17 cellular contexts compared by ENCODE assay signal in genomic region chr10:72024596-72024995, GRCh38.
DNase-seq lines count a peak whose midpoint lies in the region; ATAC-seq and TF ChIP-seq lines count a peak whose summit lies in the region.
"Had no signal": no experiment of that assay in that cellular context is flagged by ENCODE, and none has a peak within 500 bp of the region (broad histone marks: within the 10 kb centered on the region; RNA-seq: fewer than 3 reads in every experiment).

No MANE protein-coding gene starts in this region.

- 71% methylated on average over 4 of the region's 4 CpGs for WGBS in suprapubic skin

- no peak overlapping the region for H3K4me3 Mint-ChIP-seq in nephron
- H3K4me3 Mint-ChIP-seq: CD14-positive monocyte; CD4-positive, alpha-beta memory T cell; IgD-negative memory B cell had no signal

- TF ChIP-seq CTCF in AG10803 (conservative IDR thresholded peaks at IDR 0.05; ENCODE audit: low read length) (no peak), RWPE1 (conservative IDR thresholded peaks at IDR 0.05; ENCODE audit: low read depth) (no peak), nephron (IDR thresholded peaks at IDR 0.05; ENCODE audit: unreplicated experiment in 3 of 3) (no peak), suprapubic skin (IDR thresholded peaks at IDR 0.05) (no peak), left lung (IDR thresholded peaks at IDR 0.05) (no peak), foreskin keratinocyte (conservative IDR thresholded peaks at IDR 0.05) (no peak)

- CTCF ChIA-PET in RWPE1 (lab: Yijun Ruan, JAX), result interaction anchor here (0.5 kb wide), 1 partner anchor 143 kb away, joined by 3 read pairs; no protein-coding TSS in a partner anchor

- intact Hi-C loops in left lung (cut with DNase I), result no loop called here

- peaks cover 3% of the 10 kb centered on the region for H3K27me3 Mint-ChIP-seq in nephron (ENCODE audit: low read depth)

- peak; percentile 72 for DNase-seq in AG10803 (ENCODE audit: low read depth)
- no peak for DNase-seq in RWPE1 (ENCODE audit: low spot score)
- no peak for DNase-seq in suprapubic skin (ENCODE audit: low spot score in 2 of 2)
- DNase-seq in left lung, result no peak
- no peak for DNase-seq in foreskin keratinocyte
- DNase-seq: CD4-positive, alpha-beta memory T cell; DMS79 treated with DMSO at 0.1 percent for 48 hours; GF-D8; GM23248; HCEC 1CT; KBM-7 had no signal

- H3K36me3 Mint-ChIP-seq in nephron (ENCODE audit: low read depth), result no peaks in the 10 kb centered on the region
- H3K36me3 Mint-ChIP-seq: CD14-positive monocyte; CD4-positive, alpha-beta memory T cell had no signal

- H3K27me3 ChIP-seq in suprapubic skin (no peaks in the 10 kb centered on the region), left lung (no peaks in the 10 kb centered on the region), foreskin keratinocyte (no peaks in the 10 kb centered on the region)
- H3K27me3 ChIP-seq: BLaER1 had no signal

- no peaks in the 10 kb centered on the region for H3K36me3 ChIP-seq in suprapubic skin
- H3K36me3 ChIP-seq in left lung, result no peaks in the 10 kb centered on the region
- H3K36me3 ChIP-seq: BLaER1 had no signal

- H3K27ac Mint-ChIP-seq in nephron, result peak overlapping the region in 2 of 3 experiments; percentile 78 to 91
- H3K27ac Mint-ChIP-seq: CD14-positive monocyte, IgD-negative memory B cell had no signal

- TF ChIP-seq POLR2A in suprapubic skin (IDR thresholded peaks at IDR 0.05), result no peak

- TF ChIP-seq EP300 in suprapubic skin (IDR thresholded peaks at IDR 0.05), result no peak

- H3K27ac ChIP-seq in RWPE1 (peak overlapping the region; percentile 78; the same call in 1 of the 2 replicates), suprapubic skin (peak overlapping the region; percentile 10), left lung (no peak overlapping the region), foreskin keratinocyte (no peak overlapping the region)
- H3K27ac ChIP-seq: BLaER1, GM23248 had no signal

- peaks cover 68% of the 10 kb centered on the region for H3K4me1 Mint-ChIP-seq in nephron

- H3K9me3 ChIP-seq in suprapubic skin, result no peaks in the 10 kb centered on the region
- no peaks in the 10 kb centered on the region for H3K9me3 ChIP-seq in left lung
- H3K9me3 ChIP-seq: BLaER1 had no signal

- ATAC-seq in left lung (no peak), foreskin keratinocyte (no peak), HG03196 (IDR thresholded peaks at IDR 0.05; ENCODE audit: unreplicated experiment) (no peak)
- ATAC-seq: GM12878 had no signal

- H3K4me3 ChIP-seq in AG10803 (ENCODE audit: low read length) (no peak overlapping the region), suprapubic skin (no peak overlapping the region), left lung (no peak overlapping the region)
- H3K4me3 ChIP-seq: BLaER1, GM12878, GM23248 had no signal

- peaks cover 4% of the 10 kb centered on the region for H3K9me3 Mint-ChIP-seq in nephron
- H3K9me3 Mint-ChIP-seq: CD4-positive, alpha-beta memory T cell had no signal

- POLR2A ChIA-PET in RWPE1 (lab: Yijun Ruan, JAX; ENCODE audit: low non-redundant PET), result no interaction called here

- H3K4me1 ChIP-seq in suprapubic skin, result peaks cover 24% of the 10 kb centered on the region
- no peaks in the 10 kb centered on the region for H3K4me1 ChIP-seq in left lung
- H3K4me1 ChIP-seq in foreskin keratinocyte, result peaks cover 14% of the 10 kb centered on the region

Comparison
In these comparisons a context has a peak if more than half of its experiments do, and no peak if none do; other contexts are left out.
1. H3K27ac ChIP-seq: peak in RWPE1 (single experiment) and suprapubic skin (single experiment); none in left lung (0 of 2) and foreskin keratinocyte (single experiment).